In the genomic region with DNA sequence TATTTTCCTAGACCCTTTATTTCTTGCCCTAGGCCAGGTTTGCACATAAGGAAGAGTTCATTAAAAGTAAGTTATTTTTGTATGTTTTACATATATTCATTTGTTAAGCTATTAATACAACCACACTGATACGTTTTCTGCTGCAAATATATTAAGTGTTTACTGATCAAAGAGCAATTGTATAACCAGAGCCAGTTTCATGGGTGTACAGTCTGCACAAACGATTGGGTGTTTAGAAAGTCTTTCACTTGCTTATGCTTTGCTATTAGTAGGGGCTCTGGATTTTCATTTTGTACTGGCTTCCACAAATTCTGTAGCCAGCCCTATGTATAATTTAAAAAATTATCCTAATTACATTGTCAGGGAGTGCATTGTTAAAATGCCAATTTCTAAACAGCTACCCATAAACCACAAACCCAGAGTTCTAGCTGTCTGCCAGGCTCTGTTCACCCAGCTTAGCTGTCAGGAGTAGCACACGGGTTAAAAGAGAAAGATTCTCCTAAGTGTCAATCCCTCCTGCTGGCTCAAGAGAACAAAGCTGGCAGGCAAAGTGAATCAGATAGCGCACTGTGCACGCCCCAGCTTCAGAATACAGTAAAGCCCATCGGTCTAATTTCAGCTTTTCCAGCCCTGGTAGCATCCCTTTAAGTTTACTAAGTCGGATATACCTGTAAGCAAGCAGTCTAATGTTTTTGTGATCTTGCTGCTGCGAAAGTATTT, we compare ENCODE assay signal across 27 cellular contexts.
DNase-seq lines count a peak whose midpoint lies in the region; ATAC-seq, FAIRE-seq and TF ChIP-seq lines count a peak whose summit lies in the region.
"Had no signal": no experiment of that assay in that cellular context is flagged by ENCODE, and none has a peak within 500 bp of the region (broad histone marks: within the 10 kb centered on the region; RNA-seq: fewer than 3 reads in every experiment).

No MANE protein-coding gene starts in this region.

- no peaks in the 10 kb centered on the region for H3K4me1 Mint-ChIP-seq in stimulated activated naive CD8-positive, alpha-beta T cell treated with anti-CD3 and anti-CD28 coated beads, Interleukin-15, amount 100 ng/mL, for 72 hours
- H3K4me1 Mint-ChIP-seq in CD4-positive, alpha-beta T cell (ENCODE audit: low read depth) = no peaks in the 10 kb centered on the region
- H3K4me1 Mint-ChIP-seq: CD14-positive monocyte had no signal

- DNase-seq in D341Med (ENCODE audit: low spot score) = peak; percentile 49
- peak; percentile 45 to 71 for DNase-seq in NCI-H2081 (lab: John Stamatoyannopoulos, UW)
- DNase-seq in NCI-H748 treated with DMSO at 0.1 percent for 48 hours (lab: John Stamatoyannopoulos, UW) = peak; percentile 36
- no peak for DNase-seq in HepG2 (ENCODE audit: low spot score)
- DNase-seq in stimulated activated naive CD8-positive, alpha-beta T cell treated with anti-CD3 and anti-CD28 coated beads, Interleukin-15, amount 100 ng/mL, for 72 hours = no peak
- no peak for DNase-seq in 8988T
- no peak for DNase-seq in pons (ENCODE audit: low spot score)
- no peak for DNase-seq in CD4-positive, alpha-beta T cell
- DNase-seq: activated CD4-positive, alpha-beta T cell treated with anti-CD3 and anti-CD28 coated beads for 4 hours; cerebellar nuclear complex; DMS153; effector CD8-positive, alpha-beta T cell; kidney glomerular epithelial cell; mammary epithelial cell; NCI-H1048; RPMI8226; sigmoid colon had no signal

- H3K4me2 ChIP-seq in HepG2 (ENCODE audit: low read depth, low read length) = no peak overlapping the region
- H3K4me2 ChIP-seq: KMS-11 had no signal

- H3K79me2 ChIP-seq in HepG2 (ENCODE audit: insufficient read depth, low read length) = no peaks in the 10 kb centered on the region
- H3K79me2 ChIP-seq: parathyroid adenoma had no signal

- H3K4me3 ChIP-seq in HepG2 (replicated peaks in 1 of 3; ENCODE audit: insufficient read depth in 1 of 3, low read depth in 2 of 3, low read length in 3 of 3) = no peak overlapping the region
- H3K4me3 ChIP-seq: esophagus muscularis mucosa, gastroesophageal sphincter, HAP-1, sigmoid colon, suprapubic skin had no signal

- TF ChIP-seq EP300 in HepG2 (IDR thresholded peaks at IDR 0.05; ENCODE audit: low read depth in 2 of 2, low read length in 2 of 2) = no peak
- no peak for TF ChIP-seq EP300 in HepG2 (CRISPR knock-in tag; IDR thresholded peaks at IDR 0.05; ENCODE audit: borderline replicate concordance)

- no peak overlapping the region for H3K9ac ChIP-seq in HepG2 (ENCODE audit: insufficient read depth, low read depth, low read length)
- H3K9ac ChIP-seq: KMS-11, parathyroid adenoma had no signal

- no peaks in the 10 kb centered on the region for H3K27me3 ChIP-seq in HepG2 (ENCODE audit: control insufficient read depth in 1 of 2, insufficient read depth in 2 of 2, low read length in 2 of 2)
- H3K27me3 ChIP-seq in CD4-positive, alpha-beta T cell (ENCODE audit: control insufficient read depth, insufficient read depth, low read length) = no peaks in the 10 kb centered on the region
- H3K27me3 ChIP-seq: esophagus muscularis mucosa, gastroesophageal sphincter, sigmoid colon, suprapubic skin had no signal

- no peaks in the 10 kb centered on the region for H3K9me3 Mint-ChIP-seq in stimulated activated naive CD8-positive, alpha-beta T cell treated with anti-CD3 and anti-CD28 coated beads, Interleukin-15, amount 100 ng/mL, for 72 hours
- peaks cover 6% of the 10 kb centered on the region for H3K9me3 Mint-ChIP-seq in CD4-positive, alpha-beta T cell

- TF ChIP-seq POLR2A in HepG2 (IDR thresholded peaks at IDR 0.05; ENCODE audit: insufficient read depth in 1 of 2, low read depth in 2 of 2, low read length in 2 of 2) = no peak

- ATAC-seq in HepG2 = peak; percentile 46; the same call in 1 of the 3 replicates
- no peak for ATAC-seq in stimulated activated naive CD8-positive, alpha-beta T cell treated with anti-CD3 and anti-CD28 coated beads, Interleukin-15, amount 100 ng/mL, for 72 hours
- no peak for ATAC-seq in CD4-positive, alpha-beta T cell (ENCODE audit: poor library complexity)
- ATAC-seq: gastroesophageal sphincter had no signal

- no peak for TF ChIP-seq CTCF in HepG2 (CRISPR knock-in tag; IDR thresholded peaks at IDR 0.05)
- TF ChIP-seq CTCF in CD4-positive, alpha-beta T cell (IDR thresholded peaks at IDR 0.05) = no peak

- no peaks in the 10 kb centered on the region for H3K36me3 Mint-ChIP-seq in CD4-positive, alpha-beta T cell (ENCODE audit: low read depth)
- H3K36me3 Mint-ChIP-seq: activated naive CD8-positive, alpha-beta T cell; CD14-positive monocyte had no signal

- no peaks in the 10 kb centered on the region for H3K4me1 ChIP-seq in HepG2 (ENCODE audit: insufficient read depth, low read length)
- H3K4me1 ChIP-seq: esophagus muscularis mucosa, gastroesophageal sphincter, parathyroid adenoma, sigmoid colon, suprapubic skin had no signal

- POLR2A ChIA-PET in HepG2 (lab: Yijun Ruan, JAX) = no interaction called here
- POLR2A ChIA-PET in CD4-positive, alpha-beta T cell (lab: Charles Lee) = no interaction called here

- H4K20me1 ChIP-seq in HepG2 (ENCODE audit: insufficient read depth, low read length) = no peaks in the 10 kb centered on the region

- no peak overlapping the region for H3K27ac Mint-ChIP-seq in stimulated activated naive CD8-positive, alpha-beta T cell treated with anti-CD3 and anti-CD28 coated beads, Interleukin-15, amount 100 ng/mL, for 72 hours
- no peak overlapping the region for H3K27ac Mint-ChIP-seq in CD4-positive, alpha-beta T cell
- H3K27ac Mint-ChIP-seq: activated naive CD8-positive, alpha-beta T cell; activated T-helper 1 cell treated with anti-CD3 and anti-CD28 coated beads, Interleukin-12 subunit alpha, Interleukin-12 subunit beta, Interleukin-2, Interleukin-4 antibody, amounts not matched to agents 30 ng/mL and 10 ng/mL and 1 ng/mL, durations not matched to agents 14 hours and 24 hours and 36 hours; CD14-positive monocyte had no signal

- no peak overlapping the region for H3K4me3 Mint-ChIP-seq in stimulated activated naive CD8-positive, alpha-beta T cell treated with anti-CD3 and anti-CD28 coated beads, Interleukin-15, amount 100 ng/mL, for 72 hours
- H3K4me3 Mint-ChIP-seq in CD4-positive, alpha-beta T cell = no peak overlapping the region
- H3K4me3 Mint-ChIP-seq: activated naive CD8-positive, alpha-beta T cell; activated T-helper 1 cell treated with anti-CD3 and anti-CD28 coated beads, Interleukin-12 subunit alpha, Interleukin-12 subunit beta, Interleukin-2, Interleukin-4 antibody, amounts not matched to agents 30 ng/mL and 10 ng/mL and 1 ng/mL, durations not matched to agents 14 hours and 24 hours and 36 hours; CD14-positive monocyte had no signal

- in situ Hi-C loops in HepG2 (cut with HindIII; ENCODE audit: extremely low pct_ligation_motif_present, low pct_unique_long_range_greater_than_20kb) = no loop called here

- BruUV-seq in HepG2 (replicated peaks; lab: Mats Ljungman, UMichigan) = no TSS peak

- CTCF ChIA-PET in HepG2 (lab: Yijun Ruan, JAX; ENCODE audit: low intra/inter-chr PET ratio, low total read pairs) = no interaction called here
- CTCF ChIA-PET in CD4-positive, alpha-beta T cell (lab: Charles Lee) = interaction anchor here (1.2 kb wide), 1 partner anchor 17 kb away, joined by 4 read pairs; no protein-coding TSS in a partner anchor

- intact Hi-C loops in HepG2 (cut with micrococcal nuclease; ENCODE audit: unreplicated experiment) = no loop called here
- intact Hi-C loops in CD4-positive, alpha-beta T cell (cut with DNase I, micrococcal nuclease) = no loop called here

- H3K27ac ChIP-seq in HepG2 (ENCODE audit: extremely low read length, insufficient read depth, low read length) = no peak overlapping the region
- no peak overlapping the region for H3K27ac ChIP-seq in CD4-positive, alpha-beta T cell (ENCODE audit: low read depth, low read length)
- H3K27ac ChIP-seq: esophagus muscularis mucosa, gastroesophageal sphincter, KMS-11, parathyroid adenoma, sigmoid colon, suprapubic skin had no signal

- H2AFZ ChIP-seq in HepG2 (ENCODE audit: low read length) = no peak overlapping the region
- H2AFZ ChIP-seq: parathyroid adenoma had no signal

- FAIRE-seq in HepG2 (lab: Jason Lieb, UNC) = no peak
- FAIRE-seq: astrocyte had no signal

- no peak for TF ChIP-seq RAD21 in HepG2 (CRISPR knock-in tag; IDR thresholded peaks at IDR 0.05)

- 3% methylated on average over 8 of the region's 8 CpGs for WGBS in HepG2 (ENCODE audit: low lambda C conversion rate)

- H3K27me3 Mint-ChIP-seq in stimulated activated naive CD8-positive, alpha-beta T cell treated with anti-CD3 and anti-CD28 coated beads, Interleukin-15, amount 100 ng/mL, for 72 hours = no peaks in the 10 kb centered on the region
- no peaks in the 10 kb centered on the region for H3K27me3 Mint-ChIP-seq in CD4-positive, alpha-beta T cell
- H3K27me3 Mint-ChIP-seq: activated naive CD8-positive, alpha-beta T cell had no signal

- H3K9me3 ChIP-seq in HepG2 (ENCODE audit: low read length) = no peaks in the 10 kb centered on the region
- no peaks in the 10 kb centered on the region for H3K9me3 ChIP-seq in CD4-positive, alpha-beta T cell (ENCODE audit: control insufficient read depth, low read length)
- H3K9me3 ChIP-seq: esophagus muscularis mucosa, gastroesophageal sphincter, HAP-1, sigmoid colon, suprapubic skin had no signal

- H3K36me3 ChIP-seq in HepG2 (replicated peaks in 1 of 2; ENCODE audit: control insufficient read depth in 1 of 2, insufficient read depth in 2 of 2, low read length in 2 of 2) = no peaks in the 10 kb centered on the region
- H3K36me3 ChIP-seq: esophagus muscularis mucosa, gastroesophageal sphincter, HAP-1, sigmoid colon, suprapubic skin had no signal

TF ChIP-seq in HepG2, 621 proteins besides CTCF, POLR2A, EP300 and RAD21 (continues in another document):
- no peak for TF ChIP-seq ZSCAN12 (CRISPR knock-in tag; IDR thresholded peaks at IDR 0.05)
- no peak for TF ChIP-seq ZNF549 (CRISPR knock-in tag; IDR thresholded peaks at IDR 0.05)
- no peak for TF ChIP-seq MNT (IDR thresholded peaks at IDR 0.05)

Comparison
In these comparisons a context has a peak if more than half of its experiments do, and no peak if none do; other contexts are left out.
1. DNase-seq: peak in D341Med (single experiment), NCI-H2081 (2 of 2) and NCI-H748 treated with DMSO at 0.1 percent for 48 hours (single experiment); none in HepG2 (single experiment), stimulated activated naive CD8-positive, alpha-beta T cell treated with anti-CD3 and anti-CD28 coated beads, Interleukin-15, amount 100 ng/mL, for 72 hours (0 of 2), 8988T (single experiment), pons (single experiment) and CD4-positive, alpha-beta T cell (0 of 10).